ENCODE assay signal across 19 cellular contexts in the genomic region with DNA sequence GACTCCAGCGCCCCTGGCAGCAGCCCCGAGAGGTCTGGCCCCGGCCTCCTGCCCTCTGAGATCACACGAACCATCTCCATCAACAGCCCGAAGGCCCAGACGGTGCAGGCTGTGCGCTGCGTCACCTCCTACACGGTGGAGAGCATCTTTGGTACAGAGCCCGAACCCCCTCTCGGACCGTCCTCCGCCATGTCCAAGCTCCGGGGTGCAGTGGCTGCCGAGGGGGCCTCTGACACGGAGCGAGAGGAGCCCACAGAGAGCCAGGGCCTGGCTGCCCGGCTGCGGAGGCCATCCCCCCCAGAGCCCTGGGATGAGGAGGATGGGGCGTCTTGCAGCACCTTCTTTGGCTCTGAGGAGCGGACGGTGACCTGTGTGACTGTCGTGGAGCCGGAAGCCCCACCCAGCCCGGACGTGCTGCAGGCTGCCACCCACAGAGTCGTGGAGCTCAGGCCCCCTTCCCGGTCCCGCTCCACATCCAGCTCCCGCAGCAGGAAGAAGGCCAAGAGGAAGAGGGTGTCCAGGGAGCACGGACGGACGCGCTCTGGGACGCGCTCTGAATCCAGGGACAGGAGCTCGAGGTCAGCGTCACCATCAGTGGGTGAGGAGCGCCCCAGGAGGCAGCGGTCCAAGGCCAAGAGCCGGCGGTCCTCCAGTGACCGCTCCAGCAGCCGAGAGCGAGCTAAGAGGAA. TPM values are rescaled to one million over a fixed set of nuclear protein-coding genes. Genes with fewer than 3 reads are reported as not detected.
DNase-seq lines count a peak whose midpoint lies in the region; ATAC-seq, FAIRE-seq and TF ChIP-seq lines count a peak whose summit lies in the region.
"Had no signal": no experiment of that assay in that cellular context is flagged by ENCODE, and none has a peak within 500 bp of the region (broad histone marks: within the 10 kb centered on the region; RNA-seq: fewer than 3 reads in every experiment).

No MANE protein-coding gene starts in this region.

- no peaks in the 10 kb centered on the region for H3K27me3 ChIP-seq in heart right ventricle
- H3K27me3 ChIP-seq in right atrium auricular region, result no peaks in the 10 kb centered on the region
- H3K27me3 ChIP-seq: SJCRH30 had no signal

- ATAC-seq in heart right ventricle (peak in 3 of 8 donors; percentile 3 to 21 (median 6)), HG03135 (IDR thresholded peaks at IDR 0.05; ENCODE audit: unreplicated experiment) (no peak)
- ATAC-seq in stimulated activated naive B cell treated with anti-CD40 and anti-IgM and Interleukin-4, amounts not matched to agents 10 μg/mL and 1 μg/mL and 100 μg/mL, for 72 hours (replicated peaks), result no peak

- H3K4me3 ChIP-seq in heart right ventricle, result peak overlapping the region in 1 of 10 donors; percentile 3
- no peak overlapping the region for H3K4me3 ChIP-seq in right atrium auricular region
- H3K4me3 ChIP-seq: SJCRH30 had no signal

- 75 to 76% methylated on average over 45 of the region's 45 CpGs for WGBS in heart right ventricle, 2 donors

- H3K9me3 ChIP-seq in heart right ventricle, result no peaks in the 10 kb centered on the region
- no peaks in the 10 kb centered on the region for H3K9me3 ChIP-seq in right atrium auricular region
- H3K9me3 ChIP-seq: SJCRH30 had no signal

- TF ChIP-seq POLR2A in GM12892 (IDR thresholded peaks at IDR 0.05; ENCODE audit: low read depth, low read length), result peak; percentile 11; the same call in 1 of the 2 replicates

- H3K27ac Mint-ChIP-seq in dendritic cell treated with granulocyte-macrophage colony-stimulating factor and Interleukin-4, amounts not matched to agents 40 ng/mL and 50 ng/mL, for 4 days, result peak overlapping the region; percentile 6
- peak overlapping the region; percentile 80 for H3K27ac Mint-ChIP-seq in stimulated activated naive B cell treated with anti-CD40 and anti-IgM and Interleukin-4, amounts not matched to agents 10 μg/mL and 1 μg/mL and 100 μg/mL, for 72 hours
- H3K27ac Mint-ChIP-seq: CD4-positive, CD25-positive, alpha-beta regulatory T cell had no signal

- no peak overlapping the region for H3K4me3 Mint-ChIP-seq in dendritic cell treated with granulocyte-macrophage colony-stimulating factor and Interleukin-4, amounts not matched to agents 40 ng/mL and 50 ng/mL, for 4 days
- H3K4me3 Mint-ChIP-seq in stimulated activated naive B cell treated with anti-CD40 and anti-IgM and Interleukin-4, amounts not matched to agents 10 μg/mL and 1 μg/mL and 100 μg/mL, for 72 hours, result no peak overlapping the region

- peaks cover 100% of the 10 kb centered on the region for H3K36me3 Mint-ChIP-seq in dendritic cell treated with granulocyte-macrophage colony-stimulating factor and Interleukin-4, amounts not matched to agents 40 ng/mL and 50 ng/mL, for 4 days (ENCODE audit: low read depth)
- peaks cover 38 to 41% of the 10 kb centered on the region in 2 donors for H3K36me3 Mint-ChIP-seq in stimulated activated naive B cell treated with anti-CD40 and anti-IgM and Interleukin-4, amounts not matched to agents 10 μg/mL and 1 μg/mL and 100 μg/mL, for 72 hours

- peaks cover 12% of the 10 kb centered on the region for H3K4me1 Mint-ChIP-seq in dendritic cell treated with granulocyte-macrophage colony-stimulating factor and Interleukin-4, amounts not matched to agents 40 ng/mL and 50 ng/mL, for 4 days (ENCODE audit: low read depth)
- peaks cover 3 to 10% of the 10 kb centered on the region in 2 donors for H3K4me1 Mint-ChIP-seq in stimulated activated naive B cell treated with anti-CD40 and anti-IgM and Interleukin-4, amounts not matched to agents 10 μg/mL and 1 μg/mL and 100 μg/mL, for 72 hours

- peaks cover 3 to 100% (median 78%) of the 10 kb centered on the region in 9 donors for H3K36me3 ChIP-seq in heart right ventricle
- H3K36me3 ChIP-seq in right atrium auricular region, result peaks cover 100% of the 10 kb centered on the region

- no peak for DNase-seq in heart right ventricle
- DNase-seq in right atrium auricular region (ENCODE audit: low spot score), result no peak
- no peak for DNase-seq in GM12892 (ENCODE audit: insufficient read length)
- DNase-seq in stimulated activated naive B cell treated with anti-CD40 and anti-IgM and Interleukin-4, amounts not matched to agents 10 μg/mL and 1 μg/mL and 100 μg/mL, for 72 hours, result no peak
- no peak for DNase-seq in NCI-H1417 treated with DMSO at 0.1 percent for 48 hours (lab: John Stamatoyannopoulos, UW)
- DNase-seq in stimulated activated CD4-positive, alpha-beta T cell treated with anti-CD3 and anti-CD28 coated beads, Interleukin-2, amount 100 ng/mL, for 48 hours, result no peak
- DNase-seq: CD4-positive, CD25-positive, alpha-beta regulatory T cell; H7; Kasumi-1; NCI-H1105 treated with DMSO at 0.1 percent for 48 hours; NCI-H1930; NCI-H2171; NCI-H446; NK-92 treated with Interleukin-12 subunit alpha and Interleukin-12 subunit beta, amount 100 ng/mL, for 24 hours; OCI-M1; SJCRH30 had no signal

- TF ChIP-seq CTCF in heart right ventricle (IDR thresholded peaks at IDR 0.05) (no peak), right atrium auricular region (IDR thresholded peaks at IDR 0.05) (no peak)

- H3K27ac ChIP-seq in heart right ventricle (peak overlapping the region in 6 of 10 donors; percentile 20 to 65 (median 38)), right atrium auricular region (no peak overlapping the region)
- H3K27ac ChIP-seq: SJCRH30 had no signal

- H3K4me1 ChIP-seq in heart right ventricle, result peaks cover under 1 to 29% (median 13%) of the 10 kb centered on the region in 9 donors
- peaks cover 0 to 9% of the 10 kb centered on the region in 2 donors for H3K4me1 ChIP-seq in right atrium auricular region

- FAIRE-seq in GM12892 (lab: Jason Lieb, UNC), result no peak

- intact Hi-C loops in heart right ventricle (cut with DNase I), result no loop called here
- intact Hi-C loops in dendritic cell treated with granulocyte-macrophage colony-stimulating factor and Interleukin-4, amounts not matched to agents 40 ng/mL and 50 ng/mL, for 4 days (cut with micrococcal nuclease), result no loop called here

- no peaks in the 10 kb centered on the region for H3K27me3 Mint-ChIP-seq in dendritic cell treated with granulocyte-macrophage colony-stimulating factor and Interleukin-4, amounts not matched to agents 40 ng/mL and 50 ng/mL, for 4 days
- no peaks in the 10 kb centered on the region for H3K27me3 Mint-ChIP-seq in stimulated activated naive B cell treated with anti-CD40 and anti-IgM and Interleukin-4, amounts not matched to agents 10 μg/mL and 1 μg/mL and 100 μg/mL, for 72 hours
- H3K27me3 Mint-ChIP-seq: CD4-positive, CD25-positive, alpha-beta regulatory T cell had no signal

- no peaks in the 10 kb centered on the region for H3K9me3 Mint-ChIP-seq in dendritic cell treated with granulocyte-macrophage colony-stimulating factor and Interleukin-4, amounts not matched to agents 40 ng/mL and 50 ng/mL, for 4 days
- no peaks in the 10 kb centered on the region for H3K9me3 Mint-ChIP-seq in stimulated activated naive B cell treated with anti-CD40 and anti-IgM and Interleukin-4, amounts not matched to agents 10 μg/mL and 1 μg/mL and 100 μg/mL, for 72 hours

RNA-seq across cellular contexts. Expression of a gene that starts 7.6 kb away (rescaled TPM):
- total RNA-seq in heart right ventricle (10 to 100 TPM in 5 of 10 donors, 1 to 10 TPM in 5; 4.5 to 20.2 (median 9.9) TPM), right atrium auricular region (10 to 100 TPM in 1 of 2 donors, 1 to 10 TPM in 1; 9.6 to 14.9 TPM)
- 10 to 100 TPM; 12.2 to 48.4 TPM for polyA plus RNA-seq in heart right ventricle
- polyA plus RNA-seq in GM12892 (2012; ENCODE audit: missing spikeins), result 20.1 TPM

RNA-seq across cellular contexts. Expression of a gene that starts 16.6 kb away (rescaled TPM):
- total RNA-seq in heart right ventricle, result not detected
- polyA plus RNA-seq in heart right ventricle, result not detected
- total RNA-seq in right atrium auricular region, result not detected
- 0.30 TPM for polyA plus RNA-seq in GM12892 (2012; ENCODE audit: missing spikeins)
- total RNA-seq: CD4-positive, CD25-positive, alpha-beta regulatory T cell; H7; RPMI7951; SJCRH30 had no signal
- polyA plus RNA-seq: CD4-positive, CD25-positive, alpha-beta regulatory T cell had no signal

RNA-seq across cellular contexts. Expression of a gene that starts 18.9 kb away (rescaled TPM):
- total RNA-seq in heart right ventricle (1 to 10 TPM in 2 of 10 donors, under 1 TPM in 1, not detected in 7; 0.99 to 2.0 (median 1.0) TPM), right atrium auricular region (not detected)
- under 1 TPM in 1 of 2 donors, not detected in 1; 0.64 TPM for polyA plus RNA-seq in heart right ventricle
- polyA plus RNA-seq in GM12892 (2012; ENCODE audit: missing spikeins), result not detected
- total RNA-seq: CD4-positive, CD25-positive, alpha-beta regulatory T cell; H7; RPMI7951; SJCRH30 had no signal
- polyA plus RNA-seq: CD4-positive, CD25-positive, alpha-beta regulatory T cell had no signal

RNA-seq across cellular contexts. Expression of a gene that starts 29.0 kb away (rescaled TPM):
- total RNA-seq in heart right ventricle (under 1 TPM in 6 of 10 donors, not detected in 4; 0.19 to 0.72 (median 0.49) TPM), right atrium auricular region (not detected)
- polyA plus RNA-seq in heart right ventricle, result under 1 TPM in 1 of 2 donors, not detected in 1; 0.09 TPM
- polyA plus RNA-seq in GM12892 (2012; ENCODE audit: missing spikeins), result not detected
- total RNA-seq: CD4-positive, CD25-positive, alpha-beta regulatory T cell; RPMI7951; SJCRH30 had no signal
- polyA plus RNA-seq: CD4-positive, CD25-positive, alpha-beta regulatory T cell had no signal

RNA-seq across cellular contexts. Expression of a gene that starts 31.8 kb away (rescaled TPM):
- total RNA-seq in heart right ventricle, result 10 to 100 TPM; 14.7 to 23.0 (median 18.5) TPM
- polyA plus RNA-seq in heart right ventricle, result 10 to 100 TPM; 10.5 to 19.1 TPM
- total RNA-seq in right atrium auricular region, result 10 to 100 TPM; 12.4 to 14.2 TPM
- 6.1 TPM for polyA plus RNA-seq in GM12892 (2012; ENCODE audit: missing spikeins)

Comparison
In these comparisons a context has a peak if more than half of its experiments do, and no peak if none do; other contexts are left out.
1. H3K27ac ChIP-seq: peak in heart right ventricle (6 of 10); none in right atrium auricular region (0 of 2).